In the genomic region with DNA sequence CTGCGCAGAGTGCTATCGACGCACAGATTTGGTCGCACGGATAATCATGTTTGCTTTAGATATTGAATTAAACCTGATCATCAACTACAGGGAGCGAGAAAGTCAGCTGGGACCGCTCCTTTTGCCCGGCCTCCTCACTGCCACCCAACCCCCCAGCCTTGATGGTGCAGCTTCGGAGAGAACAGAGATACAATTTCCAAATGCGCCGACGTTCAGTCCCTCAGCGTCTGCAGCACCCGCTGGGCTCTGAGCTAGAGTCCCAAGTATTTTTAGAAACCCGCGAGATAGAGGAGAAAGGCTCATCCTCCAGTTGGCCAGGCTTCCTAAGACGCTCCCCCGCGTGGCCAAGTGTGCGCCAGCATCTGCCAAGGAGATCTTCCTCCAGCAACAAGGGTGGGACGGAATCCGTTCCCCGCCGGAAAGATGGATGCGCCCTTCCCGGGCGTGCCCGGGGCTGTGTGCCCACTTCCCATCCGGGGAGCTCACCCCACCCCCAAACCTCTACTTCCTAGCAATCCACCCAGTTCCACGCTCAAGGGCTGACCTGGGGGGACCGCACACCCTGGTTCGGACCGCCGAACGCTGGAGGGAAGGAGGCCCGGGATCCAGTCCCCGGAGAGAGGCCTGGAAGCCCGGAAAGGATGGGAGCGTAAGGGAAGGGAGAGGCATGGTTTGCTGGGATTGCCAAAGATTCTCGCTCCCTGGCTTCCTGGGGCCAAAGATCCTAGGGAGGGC, we compare ENCODE assay signal across 10 cellular contexts. TPM values are rescaled to one million over a fixed set of nuclear protein-coding genes. Genes with fewer than 3 reads are reported as not detected.
DNase-seq lines count a peak whose midpoint lies in the region; ATAC-seq and TF ChIP-seq lines count a peak whose summit lies in the region.
"Had no signal": no experiment of that assay in that cellular context is flagged by ENCODE, and none has a peak within 500 bp of the region (broad histone marks: within the 10 kb centered on the region; RNA-seq: fewer than 3 reads in every experiment).

No MANE protein-coding gene starts in this region.

- ATAC-seq in stimulated activated naive CD8-positive, alpha-beta T cell treated with anti-CD3 and anti-CD28 coated beads, Interleukin-15, amount 100 ng/mL, for 72 hours = no peak
- ATAC-seq in GM21576 (IDR thresholded peaks at IDR 0.05; ENCODE audit: unreplicated experiment) (no peak), left colon (no peak)

- CTCF ChIA-PET in activated CD4-positive, alpha-beta memory T cell treated with anti-CD3 and anti-CD28 coated beads for 36 hours (lab: Charles Lee) = interaction anchor here (0.7 to 2.2 kb wide), 11 partner anchors 9 to 274 kb away, joined by 3 to 17 read pairs (median 3); no protein-coding TSS in a partner anchor

- POLR2A ChIA-PET in activated CD4-positive, alpha-beta memory T cell treated with anti-CD3 and anti-CD28 coated beads for 36 hours (lab: Charles Lee) = no interaction called here

- peaks cover 5% of the 10 kb centered on the region for H3K36me3 Mint-ChIP-seq in activated CD4-positive, alpha-beta T cell treated with anti-CD3 and anti-CD28 coated beads, Interleukin-2, amount 10 ng/mL, durations not matched to agents 24 days and 14 days (ENCODE audit: low read depth)
- no peaks in the 10 kb centered on the region for H3K36me3 Mint-ChIP-seq in activated CD4-positive, alpha-beta memory T cell treated with anti-CD3 and anti-CD28 coated beads for 36 hours
- no peaks in the 10 kb centered on the region for H3K36me3 Mint-ChIP-seq in glutamatergic neuron (ENCODE audit: unreplicated experiment)

- H3K4me1 Mint-ChIP-seq in activated CD4-positive, alpha-beta T cell treated with anti-CD3 and anti-CD28 coated beads, Interleukin-2, amount 10 ng/mL, durations not matched to agents 24 days and 14 days = peaks cover 26% of the 10 kb centered on the region
- peaks cover 52% of the 10 kb centered on the region for H3K4me1 Mint-ChIP-seq in activated CD4-positive, alpha-beta memory T cell treated with anti-CD3 and anti-CD28 coated beads for 36 hours (ENCODE audit: low read depth)
- H3K4me1 Mint-ChIP-seq in glutamatergic neuron (ENCODE audit: low read depth, unreplicated experiment) = peaks cover 12% of the 10 kb centered on the region
- peaks cover 85% of the 10 kb centered on the region for H3K4me1 Mint-ChIP-seq in stimulated activated naive CD8-positive, alpha-beta T cell treated with anti-CD3 and anti-CD28 coated beads, Interleukin-15, amount 100 ng/mL, for 72 hours

- H3K4me3 Mint-ChIP-seq in activated CD4-positive, alpha-beta T cell treated with anti-CD3 and anti-CD28 coated beads, Interleukin-2, amount 10 ng/mL, durations not matched to agents 24 days and 14 days = peak overlapping the region; percentile 77
- H3K4me3 Mint-ChIP-seq in activated CD4-positive, alpha-beta memory T cell treated with anti-CD3 and anti-CD28 coated beads for 36 hours = peak overlapping the region; percentile 65
- peak overlapping the region; percentile 74 for H3K4me3 Mint-ChIP-seq in glutamatergic neuron (ENCODE audit: unreplicated experiment)
- peak overlapping the region; percentile 83 to 84 for H3K4me3 Mint-ChIP-seq in stimulated activated naive CD8-positive, alpha-beta T cell treated with anti-CD3 and anti-CD28 coated beads, Interleukin-15, amount 100 ng/mL, for 72 hours

- peak overlapping the region; percentile 52 for H3K27ac Mint-ChIP-seq in activated CD4-positive, alpha-beta T cell treated with anti-CD3 and anti-CD28 coated beads, Interleukin-2, amount 10 ng/mL, durations not matched to agents 24 days and 14 days
- no peak overlapping the region for H3K27ac Mint-ChIP-seq in activated CD4-positive, alpha-beta memory T cell treated with anti-CD3 and anti-CD28 coated beads for 36 hours
- H3K27ac Mint-ChIP-seq in glutamatergic neuron (ENCODE audit: unreplicated experiment) = peak overlapping the region; percentile 33
- no peak overlapping the region for H3K27ac Mint-ChIP-seq in stimulated activated naive CD8-positive, alpha-beta T cell treated with anti-CD3 and anti-CD28 coated beads, Interleukin-15, amount 100 ng/mL, for 72 hours

- intact Hi-C loops in activated CD4-positive, alpha-beta T cell treated with anti-CD3 and anti-CD28 coated beads, Interleukin-2, amount 10 ng/mL, durations not matched to agents 24 days and 14 days (cut with micrococcal nuclease) = loop anchor here (2.0 kb wide), 1 partner anchor 13 kb away; no protein-coding TSS in a partner anchor
- intact Hi-C loops in activated CD4-positive, alpha-beta memory T cell treated with anti-CD3 and anti-CD28 coated beads for 36 hours (cut with micrococcal nuclease) = loop anchor here (2.0 to 10.0 kb wide), 6 partner anchors 48 to 1147 kb away; no protein-coding TSS in a partner anchor
- intact Hi-C loops in left colon (cut with DNase I, micrococcal nuclease) = loop anchor here (5.0 to 10.0 kb wide), 3 partner anchors 265 to 647 kb away; no protein-coding TSS in a partner anchor

- no peak for TF ChIP-seq CTCF in glutamatergic neuron (IDR thresholded peaks at IDR 0.05; ENCODE audit: partially characterized antibody, unreplicated experiment)

- H3K27me3 Mint-ChIP-seq in activated CD4-positive, alpha-beta T cell treated with anti-CD3 and anti-CD28 coated beads, Interleukin-2, amount 10 ng/mL, durations not matched to agents 24 days and 14 days = peaks cover 70% of the 10 kb centered on the region
- H3K27me3 Mint-ChIP-seq in activated CD4-positive, alpha-beta memory T cell treated with anti-CD3 and anti-CD28 coated beads for 36 hours = peaks cover 68% of the 10 kb centered on the region
- H3K27me3 Mint-ChIP-seq in glutamatergic neuron (ENCODE audit: unreplicated experiment) = peaks cover 45% of the 10 kb centered on the region
- H3K27me3 Mint-ChIP-seq in stimulated activated naive CD8-positive, alpha-beta T cell treated with anti-CD3 and anti-CD28 coated beads, Interleukin-15, amount 100 ng/mL, for 72 hours = peaks cover 94% of the 10 kb centered on the region

- peaks cover 4% of the 10 kb centered on the region for H3K9me3 Mint-ChIP-seq in activated CD4-positive, alpha-beta T cell treated with anti-CD3 and anti-CD28 coated beads, Interleukin-2, amount 10 ng/mL, durations not matched to agents 24 days and 14 days
- H3K9me3 Mint-ChIP-seq in activated CD4-positive, alpha-beta memory T cell treated with anti-CD3 and anti-CD28 coated beads for 36 hours = no peaks in the 10 kb centered on the region
- peaks cover 20% of the 10 kb centered on the region for H3K9me3 Mint-ChIP-seq in glutamatergic neuron (ENCODE audit: unreplicated experiment)
- H3K9me3 Mint-ChIP-seq in stimulated activated naive CD8-positive, alpha-beta T cell treated with anti-CD3 and anti-CD28 coated beads, Interleukin-15, amount 100 ng/mL, for 72 hours = no peaks in the 10 kb centered on the region

- peak; percentile 66 for DNase-seq in activated CD4-positive, alpha-beta T cell treated with anti-CD3 and anti-CD28 coated beads, Interleukin-2, amount 10 ng/mL, durations not matched to agents 24 days and 14 days
- no peak for DNase-seq in activated CD4-positive, alpha-beta T cell treated with anti-CD3 and anti-CD28 coated beads, Interleukin-2, amount 50 U/mL, for 4 hours
- DNase-seq in activated CD4-positive, alpha-beta memory T cell treated with anti-CD3 and anti-CD28 coated beads for 36 hours = no peak
- DNase-seq in glutamatergic neuron = peak; percentile 41
- DNase-seq in stimulated activated naive CD8-positive, alpha-beta T cell treated with anti-CD3 and anti-CD28 coated beads, Interleukin-15, amount 100 ng/mL, for 72 hours = no peak
- no peak for DNase-seq in NCI-H510A (lab: John Stamatoyannopoulos, UW)
- no peak for DNase-seq in left colon
- DNase-seq: cerebellar nuclear complex, MM.1S had no signal

RNA-seq across cellular contexts. Expression of gene NKX2-2, which starts 4.1 kb away (rescaled TPM):
- not detected in 2 replicates for total RNA-seq in activated CD4-positive, alpha-beta T cell treated with anti-CD3 and anti-CD28 coated beads, Interleukin-2, amount 10 ng/mL, durations not matched to agents 24 days and 14 days
- not detected for total RNA-seq in activated CD4-positive, alpha-beta memory T cell treated with anti-CD3 and anti-CD28 coated beads for 36 hours
- total RNA-seq in glutamatergic neuron (ENCODE audit: unreplicated experiment) (1.2 TPM), left colon (1 to 10 TPM; 1.4 TPM)

Comparison
In these comparisons a context has a peak if more than half of its experiments do, and no peak if none do; other contexts are left out.
1. DNase-seq: peak in activated CD4-positive, alpha-beta T cell treated with anti-CD3 and anti-CD28 coated beads, Interleukin-2, amount 10 ng/mL, durations not matched to agents 24 days and 14 days (single experiment) and glutamatergic neuron (single experiment); none in activated CD4-positive, alpha-beta T cell treated with anti-CD3 and anti-CD28 coated beads, Interleukin-2, amount 50 U/mL, for 4 hours (0 of 2), activated CD4-positive, alpha-beta memory T cell treated with anti-CD3 and anti-CD28 coated beads for 36 hours (single experiment), stimulated activated naive CD8-positive, alpha-beta T cell treated with anti-CD3 and anti-CD28 coated beads, Interleukin-15, amount 100 ng/mL, for 72 hours (0 of 2), NCI-H510A (single experiment) and left colon (0 of 2).
2. H3K27ac Mint-ChIP-seq: peak in activated CD4-positive, alpha-beta T cell treated with anti-CD3 and anti-CD28 coated beads, Interleukin-2, amount 10 ng/mL, durations not matched to agents 24 days and 14 days (single experiment) and glutamatergic neuron (single experiment); none in activated CD4-positive, alpha-beta memory T cell treated with anti-CD3 and anti-CD28 coated beads for 36 hours (single experiment) and stimulated activated naive CD8-positive, alpha-beta T cell treated with anti-CD3 and anti-CD28 coated beads, Interleukin-15, amount 100 ng/mL, for 72 hours (0 of 2).
3. Peak in every context shown above with its lines, with median percentiles within 50 percentile points of each other: H3K4me3 Mint-ChIP-seq.